ENCODE assay signal across 8 cellular contexts in the genomic region with DNA sequence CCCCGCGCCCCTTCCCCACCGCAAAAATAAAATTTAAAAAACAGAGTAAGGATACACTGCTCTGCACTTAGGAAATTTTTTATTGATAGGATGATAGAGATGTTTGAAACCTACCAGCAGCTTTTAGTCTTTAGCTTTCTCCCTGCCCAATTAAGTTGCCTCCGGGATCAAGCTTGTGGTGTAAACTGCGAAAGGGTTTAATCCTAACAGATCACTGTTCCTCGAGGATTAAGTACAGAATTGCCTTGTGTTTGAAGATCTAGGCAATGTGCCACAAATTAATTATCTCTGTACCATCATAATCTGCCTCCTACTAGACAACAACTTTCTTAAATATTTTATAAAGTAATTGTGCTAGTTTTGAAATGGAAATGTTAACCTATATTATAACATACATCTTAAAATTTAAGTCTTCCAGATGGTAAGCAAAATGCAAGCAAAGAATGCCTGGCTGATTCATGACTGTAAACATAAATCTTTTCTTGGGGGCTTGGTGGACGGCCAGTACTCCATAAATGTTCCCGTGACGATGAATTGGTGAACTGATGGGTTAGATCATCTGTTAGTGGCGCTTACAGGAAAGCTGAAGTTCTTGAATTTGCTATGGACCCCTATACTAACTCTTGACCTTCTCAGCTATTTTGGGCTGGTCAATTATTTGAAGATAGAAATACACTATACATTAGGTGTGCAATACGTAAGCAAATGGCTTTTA. TPM values are rescaled to one million over a fixed set of nuclear protein-coding genes. Genes with fewer than 3 reads are reported as not detected.
A peak's percentile ranks its signal among the peaks of the same experiment; 100 is the strongest.
DNase-seq lines count a peak whose midpoint lies in the region; ATAC-seq, FAIRE-seq and TF ChIP-seq lines count a peak whose summit lies in the region.

No MANE protein-coding gene starts in this region.

- no peak for TF ChIP-seq EP300 in tibial nerve (IDR thresholded peaks at IDR 0.05)

- no peak overlapping the region for H3K27ac Mint-ChIP-seq in activated T-helper 17 cell treated with anti-CD3 and anti-CD28 coated beads, Interleukin-2, amount 50 U/mL, for 72 hours

- intact Hi-C loops in left ventricle myocardium inferior (cut with micrococcal nuclease) = no loop called here
- intact Hi-C loops in left ventricle myocardium superior (cut with micrococcal nuclease) = no loop called here
- intact Hi-C loops in right lobe of liver (cut with DNase I) = no loop called here

- no peaks in the 10 kb centered on the region for H3K9me1 ChIP-seq in keratinocyte (ENCODE audit: control insufficient read depth, extremely low read depth, insufficient read depth, low read length)

- H3K4me1 ChIP-seq in left ventricle myocardium inferior (peaks cover 11% of the 10 kb centered on the region), keratinocyte (ENCODE audit: control insufficient read depth, extremely low read depth, insufficient read depth, low read length) (peaks cover 5% of the 10 kb centered on the region), tibial nerve (peaks cover 0 to 14% (median 6%) of the 10 kb centered on the region in 4 donors), right lobe of liver (peaks cover 0 to 6% (median 2%) of the 10 kb centered on the region in 4 donors)

- H3K9ac ChIP-seq in keratinocyte (ENCODE audit: control insufficient read depth, extremely low read depth, insufficient read depth, low read length) = no peak overlapping the region

- H3K27me3 ChIP-seq in left ventricle myocardium inferior (ENCODE audit: low read depth) (peaks cover 80% of the 10 kb centered on the region), keratinocyte (ENCODE audit: control insufficient read depth, extremely low read depth, insufficient read depth, low read length) (no peaks in the 10 kb centered on the region), tibial nerve (peaks cover 0 to 21% of the 10 kb centered on the region in 2 donors), right lobe of liver (no peaks in the 10 kb centered on the region)

- in situ Hi-C loops in ACHN (cut with HindIII; ENCODE audit: low pct_ligation_motif_present, low pct_unique_long_range_greater_than_20kb, low sequenced_read_pairs) = no loop called here

- WGBS in tibial nerve, 2 donors = 54 to 56% methylated on average over 11 of the region's 11 CpGs
- WGBS in right lobe of liver (ENCODE audit: insufficient coverage, low coverage, low lambda C conversion rate, missing lambda C conversion rate) = 65% methylated on average over 11 of the region's 11 CpGs

- peak overlapping the region; percentile 74 for H3K4me3 Mint-ChIP-seq in activated T-helper 17 cell treated with anti-CD3 and anti-CD28 coated beads, Interleukin-2, amount 50 U/mL, for 72 hours

- H3K27me3 Mint-ChIP-seq in activated T-helper 17 cell treated with anti-CD3 and anti-CD28 coated beads, Interleukin-2, amount 50 U/mL, for 72 hours = peaks cover 10% of the 10 kb centered on the region

- FAIRE-seq in keratinocyte (lab: Jason Lieb, UNC) = no peak

- no peaks in the 10 kb centered on the region for H3K9me3 Mint-ChIP-seq in activated T-helper 17 cell treated with anti-CD3 and anti-CD28 coated beads, Interleukin-2, amount 50 U/mL, for 72 hours

- peak overlapping the region; percentile 73 for H3K4me2 ChIP-seq in keratinocyte (ENCODE audit: control insufficient read depth, extremely low read depth, insufficient read depth, low read depth, low read length)

- H3K4me3 ChIP-seq in left ventricle myocardium inferior (peak overlapping the region; percentile 60), keratinocyte (ENCODE audit: control insufficient read depth in 2 of 3, extremely low read depth in 1 of 3, insufficient read depth in 2 of 3, low read depth in 1 of 3, low read length in 3 of 3) (no peak overlapping the region), tibial nerve (peak overlapping the region in 3 of 4 donors; percentile 46 to 51 (median 49)), right lobe of liver (no peak overlapping the region)

- DNase-seq in left ventricle myocardium inferior = no peak
- no peak for DNase-seq in left ventricle myocardium superior
- DNase-seq in keratinocyte (ENCODE audit: low read depth, low spot score) = no peak
- DNase-seq in tibial nerve (ENCODE audit: low spot score in 2 of 2) = no peak
- no peak for DNase-seq in ACHN
- no peak for DNase-seq in right lobe of liver
- no peak for DNase-seq in H4 (ENCODE audit: low spot score)

- H3K9me3 ChIP-seq in left ventricle myocardium inferior (replicated peaks) (no peaks in the 10 kb centered on the region), keratinocyte (ENCODE audit: control insufficient read depth, low read depth, low read length) (no peaks in the 10 kb centered on the region), tibial nerve (no peaks in the 10 kb centered on the region), right lobe of liver (no peaks in the 10 kb centered on the region)

- no peaks in the 10 kb centered on the region for H4K20me1 ChIP-seq in keratinocyte (ENCODE audit: control insufficient read depth, extremely low read depth, insufficient read depth, low read length)

- no peak for ATAC-seq in left ventricle myocardium superior
- ATAC-seq in activated T-helper 17 cell treated with anti-CD3 and anti-CD28 coated beads, Interleukin-2, amount 50 U/mL, for 72 hours (replicated peaks) = no peak
- no peak for ATAC-seq in right lobe of liver

- TF ChIP-seq POLR2A in tibial nerve (IDR thresholded peaks at IDR 0.05) (no peak), right lobe of liver (IDR thresholded peaks at IDR 0.05) (no peak)

- H3K79me2 ChIP-seq in keratinocyte (ENCODE audit: control insufficient read depth, insufficient read depth, low read length) = no peaks in the 10 kb centered on the region

- H2AFZ ChIP-seq in keratinocyte (ENCODE audit: control insufficient read depth, low read length) = no peak overlapping the region

- H3K36me3 Mint-ChIP-seq in activated T-helper 17 cell treated with anti-CD3 and anti-CD28 coated beads, Interleukin-2, amount 50 U/mL, for 72 hours (ENCODE audit: low read depth) = no peaks in the 10 kb centered on the region

- TF ChIP-seq CTCF in left ventricle myocardium inferior (IDR thresholded peaks at IDR 0.05; ENCODE audit: borderline replicate concordance) (no peak), keratinocyte (optimal IDR thresholded peaks at IDR 0.05 in 1 of 3, IDR thresholded peaks at IDR 0.05 in 1 of 3, conservative IDR thresholded peaks at IDR 0.05 in 1 of 3; ENCODE audit: extremely low read depth in 1 of 3, insufficient read depth in 2 of 3, low read length in 3 of 3) (no peak), tibial nerve (IDR thresholded peaks at IDR 0.05) (no peak), right lobe of liver (IDR thresholded peaks at IDR 0.05) (no peak)

- H3K4me1 Mint-ChIP-seq in activated T-helper 17 cell treated with anti-CD3 and anti-CD28 coated beads, Interleukin-2, amount 50 U/mL, for 72 hours = peaks cover 5% of the 10 kb centered on the region

- H3K27ac ChIP-seq in left ventricle myocardium inferior (replicated peaks) (no peak overlapping the region), keratinocyte (ENCODE audit: control insufficient read depth, insufficient read depth, low read length) (no peak overlapping the region), tibial nerve (no peak overlapping the region), right lobe of liver (no peak overlapping the region)

- dilution Hi-C loops in keratinocyte (cut with MboI; ENCODE audit: extremely low pct_ligation_motif_present, low sequenced_read_pairs) = no loop called here

- no peaks in the 10 kb centered on the region for H3K36me3 ChIP-seq in left ventricle myocardium inferior
- H3K36me3 ChIP-seq in keratinocyte (ENCODE audit: control insufficient read depth in 2 of 2, extremely low read depth in 1 of 2, insufficient read depth in 2 of 2, low read length in 2 of 2) = no peaks in the 10 kb centered on the region
- no peaks in the 10 kb centered on the region for H3K36me3 ChIP-seq in tibial nerve
- no peaks in the 10 kb centered on the region for H3K36me3 ChIP-seq in right lobe of liver

RNA-seq across cellular contexts. Expression of a gene that starts 58.0 kb away (rescaled TPM):
- total RNA-seq in left ventricle myocardium inferior (5.6 TPM), left ventricle myocardium superior (5.7 TPM), tibial nerve (10 to 100 TPM in 3 of 4 donors, 1 to 10 TPM in 1; 9.6 to 16.8 (median 13.9) TPM), right lobe of liver (1 to 10 TPM; 2.2 to 8.0 (median 2.9) TPM)
- 1 to 10 TPM; 7.9 to 9.5 TPM for total RNA-seq in activated T-helper 17 cell treated with anti-CD3 and anti-CD28 coated beads, Interleukin-2, amount 50 U/mL, for 72 hours
- polyA plus RNA-seq in keratinocyte = 7.1 to 22.0 TPM (median 17.7 TPM) in 3 replicates
- 2.6 TPM for polyA plus RNA-seq in keratinocyte (2011; ENCODE audit: low read depth)
- polyA plus RNA-seq in keratinocyte (2011; cell fraction: cytosol; rRNA removed) = 8.0 and 12.3 TPM in 2 replicates
- polyA plus RNA-seq in keratinocyte (2011; cell fraction: nucleus; rRNA removed) = 6.6 and 7.7 TPM in 2 replicates
- polyA plus RNA-seq in keratinocyte (2012; ENCODE audit: low replicate concordance) = 2.5 and 24.4 TPM in 2 replicates
- 6.2 to 21.2 TPM (median 11.5 TPM) in 3 replicates for polyA minus RNA-seq in keratinocyte
- polyA minus RNA-seq in keratinocyte (2011; cell fraction: cytosol; rRNA and poly(A)+ RNA removed) = 11.3 TPM
- 10.1 and 18.2 TPM in 2 replicates for polyA minus RNA-seq in keratinocyte (2011; cell fraction: nucleus; rRNA and poly(A)+ RNA removed)
- total RNA-seq in H4 (2014; rRNA removed; shearing (Covaris generic)) = 8.0 and 8.9 TPM in 2 replicates

Comparison
In these comparisons a context has a peak if more than half of its experiments do, and no peak if none do; other contexts are left out.
1. H3K4me3 ChIP-seq: peak in left ventricle myocardium inferior (single experiment) and tibial nerve (3 of 4); none in keratinocyte (0 of 3) and right lobe of liver (0 of 3).